In genomic region chr3:49008627-49009026, GRCh38 we compare ENCODE assay signal across 8 cellular contexts. TPM values are rescaled to one million over a fixed set of nuclear protein-coding genes. Genes with fewer than 3 reads are reported as not detected.
A peak's percentile ranks its signal among the peaks of the same experiment; 100 is the strongest.
DNase-seq lines count a peak whose midpoint lies in the region; ATAC-seq, FAIRE-seq and TF ChIP-seq lines count a peak whose summit lies in the region.
"Not testable (repeated sequence)": the region's sequence is repeated elsewhere in the genome, so short reads cannot be mapped to it uniquely, and the experiment has no call there.

No MANE protein-coding gene starts in this region.

- H3K4me3 Mint-ChIP-seq in CD8-positive, alpha-beta memory T cell: peak overlapping the region; percentile 89 to 100 (median 98)
- H3K4me3 Mint-ChIP-seq in activated CD4-positive, alpha-beta T cell treated with anti-CD3 and anti-CD28 coated beads, Interleukin-2, amount 10 ng/mL, durations not matched to agents 24 days and 14 days: peak overlapping the region; percentile 94

- H3K9me3 ChIP-seq in CD8-positive, alpha-beta memory T cell (ENCODE audit: low read length); Karpas-422 (ENCODE audit: low read length); GM12878 (replicated peaks; ENCODE audit: control insufficient read depth, insufficient read depth, low read length); esophagus (ENCODE audit: control insufficient read depth in 2 of 2, insufficient read depth in 1 of 2, low read depth in 1 of 2, low read length in 1 of 2); lower lobe of right lung; prostate gland; tibial artery: not testable (repeated sequence)

- H3K4me3 ChIP-seq in CD8-positive, alpha-beta memory T cell (ENCODE audit: low read length): peak overlapping the region; percentile 98
- H3K4me3 ChIP-seq in Karpas-422 (ENCODE audit: low read length) (peak overlapping the region; percentile 82), GM12878 (peak overlapping the region; percentile 83), lower lobe of right lung (peak overlapping the region; percentile 96), prostate gland (peak overlapping the region in 1 of 2 donors; percentile 67), tibial artery (peak overlapping the region in 1 of 2 donors; percentile 72)
- H3K4me3 ChIP-seq in esophagus (ENCODE audit: low read depth in 1 of 2, low read length in 2 of 2): not testable (repeated sequence)

- H3K36me3 Mint-ChIP-seq in CD8-positive, alpha-beta memory T cell: peaks cover 0 to 42% (median 0%) of the 10 kb centered on the region in 3 donors
- peaks cover 12% of the 10 kb centered on the region for H3K36me3 Mint-ChIP-seq in activated CD4-positive, alpha-beta T cell treated with anti-CD3 and anti-CD28 coated beads, Interleukin-2, amount 10 ng/mL, durations not matched to agents 24 days and 14 days (ENCODE audit: low read depth)

- peaks cover 22 to 42% (median 41%) of the 10 kb centered on the region in 3 donors for H3K4me1 Mint-ChIP-seq in CD8-positive, alpha-beta memory T cell
- peaks cover 23% of the 10 kb centered on the region for H3K4me1 Mint-ChIP-seq in activated CD4-positive, alpha-beta T cell treated with anti-CD3 and anti-CD28 coated beads, Interleukin-2, amount 10 ng/mL, durations not matched to agents 24 days and 14 days

- H3K9ac ChIP-seq in Karpas-422 (ENCODE audit: low read length): peak overlapping the region; percentile 69
- peak overlapping the region; percentile 61 for H3K9ac ChIP-seq in GM12878 (ENCODE audit: control insufficient read depth, insufficient read depth, low read length)

- SMC1A ChIA-PET in GM12878 (lab: Charles Lee; ENCODE audit: uncharacterized antibody, unreplicated experiment): interaction anchor here (2.6 to 4.9 kb wide), 2 partner anchors 10 to 19 kb away, joined by 21 to 57 read pairs; partner anchors contain the start of genes DALRD3 and P4HTM

- TSS peak; percentile 58 for BruUV-seq in GM12878 (replicated peaks; lab: Mats Ljungman, UMichigan)

- not testable (repeated sequence) for TF ChIP-seq EP300 in GM12878 (IDR thresholded peaks at IDR 0.05; ENCODE audit: borderline replicate concordance in 1 of 2, control insufficient read depth in 1 of 2, low read depth in 2 of 2, low read length in 2 of 2)

- intact Hi-C loops in activated CD4-positive, alpha-beta T cell treated with anti-CD3 and anti-CD28 coated beads, Interleukin-2, amount 10 ng/mL, durations not matched to agents 24 days and 14 days (cut with micrococcal nuclease); GM12878 (cut with micrococcal nuclease; ENCODE audit: unreplicated experiment); lower lobe of right lung (cut with DNase I); tibial artery (cut with DNase I; ENCODE audit: low total_unique reads): not testable (repeated sequence)
- intact Hi-C loops in prostate gland (cut with DNase I): loop anchor here (5.0 to 10.0 kb wide), 2 partner anchors 91 to 406 kb away; partner anchors contain the start of genes ARIH2, RHOA and TCTA

- FAIRE-seq in GM12878 (lab: Jason Lieb, UNC): not testable (repeated sequence)

- peaks cover 31% of the 10 kb centered on the region for H3K79me2 ChIP-seq in Karpas-422 (ENCODE audit: low read length)
- peaks cover 30% of the 10 kb centered on the region for H3K79me2 ChIP-seq in GM12878 (ENCODE audit: control insufficient read depth, insufficient read depth, low read length)

- H3K9me2 ChIP-seq in Karpas-422 (replicated peaks; ENCODE audit: insufficient read depth, low read length): not testable (repeated sequence)

- in situ Hi-C loops in GM12878 (cut with MboI): not testable (repeated sequence)

- not testable (repeated sequence) for TF ChIP-seq CTCF in GM12878 (IDR thresholded peaks at IDR 0.05 in 2 of 3, conservative IDR thresholded peaks at IDR 0.05 in 1 of 3; ENCODE audit: control insufficient read depth in 2 of 3, extremely low read depth in 1 of 3, insufficient read depth in 1 of 3, low read depth in 3 of 3, low read length in 3 of 3); lower lobe of right lung (IDR thresholded peaks at IDR 0.05); prostate gland (IDR thresholded peaks at IDR 0.05); tibial artery (IDR thresholded peaks at IDR 0.05)

- TF ChIP-seq POLR2A in GM12878 (IDR thresholded peaks at IDR 0.05; ENCODE audit: low read depth, low read length); prostate gland (IDR thresholded peaks at IDR 0.05): not testable (repeated sequence)

- not testable (repeated sequence) for H3K9me3 Mint-ChIP-seq in CD8-positive, alpha-beta memory T cell; activated CD4-positive, alpha-beta T cell treated with anti-CD3 and anti-CD28 coated beads, Interleukin-2, amount 10 ng/mL, durations not matched to agents 24 days and 14 days

- H3K27ac Mint-ChIP-seq in CD8-positive, alpha-beta memory T cell: peak overlapping the region; percentile 70 to 100 (median 97)
- peak overlapping the region; percentile 99 for H3K27ac Mint-ChIP-seq in activated CD4-positive, alpha-beta T cell treated with anti-CD3 and anti-CD28 coated beads, Interleukin-2, amount 10 ng/mL, durations not matched to agents 24 days and 14 days

- 91% methylated on average over 5 of the region's 5 CpGs for WGBS in GM12878 (ENCODE audit: insufficient coverage, insufficient replicate concordance, low lambda C conversion rate, missing lambda C conversion rate)
- WGBS in esophagus, 2 donors: 78 to 84% methylated on average over 5 of the region's 5 CpGs
- WGBS in prostate gland: 68% methylated on average over 5 of the region's 5 CpGs

- POLR2A ChIA-PET in CD8-positive, alpha-beta memory T cell (lab: Charles Lee): interaction anchor here (0.6 to 3.5 kb wide), 8 partner anchors 9 to 112 kb away, joined by 3 to 48 read pairs (median 5); partner anchors contain the start of genes DALRD3, IMPDH2, NDUFAF3 and P4HTM
- POLR2A ChIA-PET in GM12878 (lab: Charles Lee): interaction anchor here (0.6 to 4.0 kb wide), 7 partner anchors 9 to 461 kb away, joined by 3 to 67 read pairs (median 7); partner anchors contain the start of genes DALRD3, IMPDH2, IP6K2 and P4HTM

- CTCF ChIA-PET in CD8-positive, alpha-beta memory T cell (lab: Charles Lee): interaction anchor here (1.1 to 10.1 kb wide), 4 partner anchors 8 to 20 kb away, joined by 3 to 121 read pairs (median 56); partner anchors contain the start of genes DALRD3, NDUFAF3 and P4HTM
- CTCF ChIA-PET in GM12878 (lab: Yijun Ruan, JAX): interaction anchor here (0.5 to 5.5 kb wide), 4 partner anchors 11 to 58 kb away, joined by 4 to 123 read pairs (median 44); partner anchors contain the start of genes DALRD3, IMPDH2, NDUFAF3 and P4HTM

- H3K36me3 ChIP-seq in CD8-positive, alpha-beta memory T cell (ENCODE audit: insufficient read depth, low read length); Karpas-422 (ENCODE audit: insufficient read depth, low read length); prostate gland: not testable (repeated sequence)
- H3K36me3 ChIP-seq in GM12878 (ENCODE audit: control insufficient read depth in 2 of 2, insufficient read depth in 2 of 2, low read length in 1 of 2) (peaks cover 10 to 11% of the 10 kb centered on the region in 2 experiments), esophagus (ENCODE audit: control insufficient read depth in 2 of 2, insufficient read depth in 2 of 2, low read length in 1 of 2) (peaks cover 8 to 10% of the 10 kb centered on the region in 2 donors), lower lobe of right lung (peaks cover 27% of the 10 kb centered on the region), tibial artery (peaks cover 0 to 47% (median 18%) of the 10 kb centered on the region in 3 donors)

- not testable (repeated sequence) for H3K27me3 ChIP-seq in CD8-positive, alpha-beta memory T cell (ENCODE audit: insufficient read depth, low read length, poor library complexity, severe bottlenecking); Karpas-422 (ENCODE audit: low read length); GM12878 (replicated peaks in 1 of 2; ENCODE audit: control insufficient read depth in 2 of 2, insufficient read depth in 2 of 2, low read length in 1 of 2); esophagus (ENCODE audit: control insufficient read depth in 1 of 2, insufficient read depth in 2 of 2, low read length in 2 of 2); lower lobe of right lung (ENCODE audit: low read depth); prostate gland (replicated peaks; ENCODE audit: insufficient read depth); tibial artery

- peaks cover 14% of the 10 kb centered on the region for H3K4me1 ChIP-seq in CD8-positive, alpha-beta memory T cell (ENCODE audit: insufficient read depth, low read length)
- H3K4me1 ChIP-seq in Karpas-422 (ENCODE audit: low read length): peaks cover 25% of the 10 kb centered on the region
- peaks cover 16% of the 10 kb centered on the region for H3K4me1 ChIP-seq in GM12878 (ENCODE audit: control insufficient read depth, insufficient read depth, low read length)
- H3K4me1 ChIP-seq in esophagus (ENCODE audit: control insufficient read depth in 2 of 2, insufficient read depth in 2 of 2, low read length in 1 of 2): peaks cover 0 to 28% of the 10 kb centered on the region in 2 donors
- H3K4me1 ChIP-seq in lower lobe of right lung: peaks cover 19% of the 10 kb centered on the region
- peaks cover 13% of the 10 kb centered on the region for H3K4me1 ChIP-seq in prostate gland (replicated peaks)
- H3K4me1 ChIP-seq in tibial artery: peaks cover 0 to 32% (median 18%) of the 10 kb centered on the region in 4 donors

- peak overlapping the region; percentile 45 for H3K27ac ChIP-seq in CD8-positive, alpha-beta memory T cell (ENCODE audit: low read depth, low read length)
- not testable (repeated sequence) for H3K27ac ChIP-seq in Karpas-422 (ENCODE audit: low read length); GM12878 (ENCODE audit: control insufficient read depth, insufficient read depth)
- peak overlapping the region; percentile 97 to 99 for H3K27ac ChIP-seq in esophagus (ENCODE audit: low read depth in 2 of 2, low read length in 1 of 2)
- H3K27ac ChIP-seq in lower lobe of right lung: peak overlapping the region; percentile 94
- peak overlapping the region; percentile 93 to 97 for H3K27ac ChIP-seq in prostate gland
- peak overlapping the region; percentile 92 to 97 for H3K27ac ChIP-seq in tibial artery

- DNase-seq in CD8-positive, alpha-beta memory T cell; Karpas-422; activated CD4-positive, alpha-beta T cell treated with anti-CD3 and anti-CD28 coated beads, Interleukin-2, amount 10 ng/mL, durations not matched to agents 24 days and 14 days; GM12878 (ENCODE audit: low read depth, low spot score); lower lobe of right lung; prostate gland (ENCODE audit: low spot score); tibial artery: not testable (repeated sequence)

- not testable (repeated sequence) for TF ChIP-seq RAD21 in GM12878 (IDR thresholded peaks at IDR 0.05; ENCODE audit: insufficient read depth, low read depth, low read length)

- peak overlapping the region; percentile 93 for H3K4me2 ChIP-seq in Karpas-422 (ENCODE audit: low read depth, low read length, poor library complexity, severe bottlenecking)
- peak overlapping the region; percentile 91 for H3K4me2 ChIP-seq in GM12878 (ENCODE audit: control insufficient read depth, insufficient read depth)

- not testable (repeated sequence) for ATAC-seq in GM12878, lower lobe of right lung

- RAD21 ChIA-PET in GM12878 (lab: Charles Lee; ENCODE audit: unreplicated experiment): interaction anchor here (1.0 to 3.7 kb wide), 4 partner anchors 10 to 85 kb away, joined by 4 to 44 read pairs (median 30); partner anchors contain the start of genes DALRD3, NDUFAF3, P4HTM and QRICH1

- not testable (repeated sequence) for H3K27me3 Mint-ChIP-seq in CD8-positive, alpha-beta memory T cell; activated CD4-positive, alpha-beta T cell treated with anti-CD3 and anti-CD28 coated beads, Interleukin-2, amount 10 ng/mL, durations not matched to agents 24 days and 14 days

- peaks cover 12% of the 10 kb centered on the region; the same call in 1 of the 2 replicates for H4K20me1 ChIP-seq in Karpas-422 (ENCODE audit: insufficient read depth, low read depth, low read length)
- H4K20me1 ChIP-seq in GM12878 (ENCODE audit: control insufficient read depth, insufficient read depth): not testable (repeated sequence)

- not testable (repeated sequence) for H2AFZ ChIP-seq in Karpas-422 (ENCODE audit: low read length); GM12878 (ENCODE audit: control insufficient read depth, low read depth, low read length)

RNA-seq across cellular contexts. Expression of gene WDR6, which starts 1.4 kb away (rescaled TPM):
- 100 to 1,000 TPM; 158 to 167 TPM for total RNA-seq in CD8-positive, alpha-beta memory T cell
- 82.9 TPM for polyA plus RNA-seq in CD8-positive, alpha-beta memory T cell
- total RNA-seq in Karpas-422 (2014; rRNA removed; shearing (Covaris generic); ENCODE audit: low replicate concordance): 82.1 and 110 TPM in 2 replicates
- 141 and 153 TPM in 2 replicates for total RNA-seq in activated CD4-positive, alpha-beta T cell treated with anti-CD3 and anti-CD28 coated beads, Interleukin-2, amount 10 ng/mL, durations not matched to agents 24 days and 14 days
- 194 and 215 TPM in 2 replicates for total RNA-seq in GM12878 (2013; cell fraction: nucleolus; rRNA removed)
- total RNA-seq in GM12878 (2014; rRNA removed) (72.6 and 85.5 TPM in 2 replicates), GM12878 (2014; rRNA removed; fragmentation: Illumina TruSeq; extraction: Trizol) (57.8 and 59.9 TPM in 2 replicates), GM12878 (2021) (150 and 169 TPM in 2 replicates), lower lobe of right lung (157 TPM), prostate gland (100 to 1,000 TPM; 128 to 223 TPM)
- polyA plus RNA-seq in GM12878 (2011; ENCODE audit: low read depth): 121 TPM
- polyA plus RNA-seq in GM12878 (2011; rRNA removed) (53.5 and 119 TPM in 2 replicates), GM12878 (2014; fragmentation: Illumina TruSeq; extraction: Trizol) (60.4 and 105 TPM in 2 replicates), GM12878 (2014; fragmentation: Nextera tagmentation; extraction: Ambion mirVana) (10 to 100 TPM; 21.3 to 24.1 TPM), GM12878 (2014; rRNA removed) (126 and 141 TPM in 2 replicates), GM12878 (2016; fragmentation: Nextera tagmentation; extraction: Ambion mirVana) (100 to 1,000 TPM; 110 to 116 TPM), esophagus (10 to 100 TPM; 64.5 to 79.0 TPM)
- polyA plus RNA-seq in GM12878 (2011; cell fraction: cytosol; rRNA removed): 133 and 171 TPM in 2 replicates
- polyA plus RNA-seq in GM12878 (2011; cell fraction: nucleus; rRNA removed): 1,270 and 1,449 TPM in 2 replicates
- polyA plus RNA-seq in GM12878 (2012): 156 and 221 TPM in 2 replicates
- polyA minus RNA-seq in GM12878 (2011; rRNA and poly(A)+ RNA removed): 115 and 118 TPM in 2 replicates
- polyA minus RNA-seq in GM12878 (2011; cell fraction: cytosol; rRNA and poly(A)+ RNA removed): 32.7 and 37.9 TPM in 2 replicates
- 59.1 and 87.9 TPM in 2 replicates for polyA minus RNA-seq in GM12878 (2011; cell fraction: nucleus; rRNA and poly(A)+ RNA removed)

RNA-seq across cellular contexts. Expression of gene DALRD3, which starts 9.8 kb away (rescaled TPM):
- total RNA-seq in CD8-positive, alpha-beta memory T cell: 10 to 100 TPM; 27.9 to 31.7 TPM
- 24.4 TPM for polyA plus RNA-seq in CD8-positive, alpha-beta memory T cell
- total RNA-seq in Karpas-422 (2014; rRNA removed; shearing (Covaris generic); ENCODE audit: low replicate concordance): 44.8 and 53.4 TPM in 2 replicates
- total RNA-seq in activated CD4-positive, alpha-beta T cell treated with anti-CD3 and anti-CD28 coated beads, Interleukin-2, amount 10 ng/mL, durations not matched to agents 24 days and 14 days: 31.5 and 36.6 TPM in 2 replicates
- 13.2 and 15.2 TPM in 2 replicates for total RNA-seq in GM12878 (2013; cell fraction: nucleolus; rRNA removed)
- total RNA-seq in GM12878 (2014; rRNA removed) (28.2 and 30.4 TPM in 2 replicates), GM12878 (2014; rRNA removed; fragmentation: Illumina TruSeq; extraction: Trizol) (12.2 and 14.9 TPM in 2 replicates), GM12878 (2021) (20.5 and 23.7 TPM in 2 replicates), lower lobe of right lung (28.1 TPM), prostate gland (10 to 100 TPM; 50.2 to 60.3 TPM)
- polyA plus RNA-seq in GM12878 (2011; ENCODE audit: low read depth): 18.4 TPM
- polyA plus RNA-seq in GM12878 (2011; rRNA removed) (15.6 and 26.3 TPM in 2 replicates), GM12878 (2014; fragmentation: Illumina TruSeq; extraction: Trizol) (13.8 and 15.7 TPM in 2 replicates), GM12878 (2014; fragmentation: Nextera tagmentation; extraction: Ambion mirVana) (10 to 100 TPM; 10.1 to 21.9 TPM), GM12878 (2014; rRNA removed) (23.0 and 27.3 TPM in 2 replicates), GM12878 (2016; fragmentation: Nextera tagmentation; extraction: Ambion mirVana) (10 to 100 TPM; 21.2 to 26.0 TPM), esophagus (10 to 100 TPM; 22.2 to 26.9 TPM)
- polyA plus RNA-seq in GM12878 (2011; cell fraction: cytosol; rRNA removed): 43.0 and 43.1 TPM in 2 replicates
- 77.6 and 87.5 TPM in 2 replicates for polyA plus RNA-seq in GM12878 (2011; cell fraction: nucleus; rRNA removed)
- polyA plus RNA-seq in GM12878 (2012): 18.4 and 24.7 TPM in 2 replicates
- polyA minus RNA-seq in GM12878 (2011; rRNA and poly(A)+ RNA removed): 31.2 and 44.4 TPM in 2 replicates
- 11.9 and 12.6 TPM in 2 replicates for polyA minus RNA-seq in GM12878 (2011; cell fraction: cytosol; rRNA and poly(A)+ RNA removed)
- 21.5 and 34.7 TPM in 2 replicates for polyA minus RNA-seq in GM12878 (2011; cell fraction: nucleus; rRNA and poly(A)+ RNA removed)

RNA-seq across cellular contexts. Expression of gene NDUFAF3, which starts 13.3 kb away (rescaled TPM):
- 10 to 100 TPM; 86.3 to 88.8 TPM for total RNA-seq in CD8-positive, alpha-beta memory T cell
- 217 TPM for polyA plus RNA-seq in CD8-positive, alpha-beta memory T cell
- total RNA-seq in Karpas-422 (2014; rRNA removed; shearing (Covaris generic); ENCODE audit: low replicate concordance): 228 and 279 TPM in 2 replicates
- total RNA-seq in activated CD4-positive, alpha-beta T cell treated with anti-CD3 and anti-CD28 coated beads, Interleukin-2, amount 10 ng/mL, durations not matched to agents 24 days and 14 days: 123 and 126 TPM in 2 replicates
- 33.2 and 42.5 TPM in 2 replicates for total RNA-seq in GM12878 (2013; cell fraction: nucleolus; rRNA removed)
- total RNA-seq in GM12878 (2014; rRNA removed) (133 and 136 TPM in 2 replicates), GM12878 (2014; rRNA removed; fragmentation: Illumina TruSeq; extraction: Trizol) (34.1 and 37.1 TPM in 2 replicates), GM12878 (2021) (83.5 and 87.4 TPM in 2 replicates), lower lobe of right lung (85.6 TPM), prostate gland (100 to 1,000 TPM; 168 to 183 TPM)
- 16.8 TPM for polyA plus RNA-seq in GM12878 (2011; ENCODE audit: low read depth)
- polyA plus RNA-seq in GM12878 (2011; rRNA removed) (15.4 and 25.4 TPM in 2 replicates), GM12878 (2014; fragmentation: Illumina TruSeq; extraction: Trizol) (13.3 and 40.4 TPM in 2 replicates), GM12878 (2014; fragmentation: Nextera tagmentation; extraction: Ambion mirVana) (10 to 100 TPM; 31.3 to 40.2 TPM), GM12878 (2014; rRNA removed) (103 and 121 TPM in 2 replicates), GM12878 (2016; fragmentation: Nextera tagmentation; extraction: Ambion mirVana) (100 to 1,000 TPM; 217 to 228 TPM), esophagus (10 to 100 TPM; 65.1 to 65.7 TPM)
- 35.8 and 53.0 TPM in 2 replicates for polyA plus RNA-seq in GM12878 (2011; cell fraction: cytosol; rRNA removed)
- 32.3 and 42.2 TPM in 2 replicates for polyA plus RNA-seq in GM12878 (2011; cell fraction: nucleus; rRNA removed)
- 65.0 and 79.2 TPM in 2 replicates for polyA plus RNA-seq in GM12878 (2012)
- 16.4 and 40.1 TPM in 2 replicates for polyA minus RNA-seq in GM12878 (2011; rRNA and poly(A)+ RNA removed)
- 19.6 and 26.5 TPM in 2 replicates for polyA minus RNA-seq in GM12878 (2011; cell fraction: cytosol; rRNA and poly(A)+ RNA removed)
- polyA minus RNA-seq in GM12878 (2011; cell fraction: nucleus; rRNA and poly(A)+ RNA removed): 33.2 and 63.3 TPM in 2 replicates

RNA-seq across cellular contexts. Expression of gene P4HTM, which starts 18.6 kb away (rescaled TPM):
- total RNA-seq in CD8-positive, alpha-beta memory T cell: 10 to 100 TPM; 28.6 to 33.0 TPM
- 35.0 TPM for polyA plus RNA-seq in CD8-positive, alpha-beta memory T cell
- total RNA-seq in Karpas-422 (2014; rRNA removed; shearing (Covaris generic); ENCODE audit: low replicate concordance): 36.1 and 86.7 TPM in 2 replicates
- 33.9 and 38.3 TPM in 2 replicates for total RNA-seq in activated CD4-positive, alpha-beta T cell treated with anti-CD3 and anti-CD28 coated beads, Interleukin-2, amount 10 ng/mL, durations not matched to agents 24 days and 14 days
- 81.4 and 96.2 TPM in 2 replicates for total RNA-seq in GM12878 (2013; cell fraction: nucleolus; rRNA removed)
- 27.1 and 31.1 TPM in 2 replicates for total RNA-seq in GM12878 (2014; rRNA removed)
- total RNA-seq in GM12878 (2014; rRNA removed; fragmentation: Illumina TruSeq; extraction: Trizol): 13.6 and 13.7 TPM in 2 replicates
- 24.4 and 28.6 TPM in 2 replicates for total RNA-seq in GM12878 (2021)
- polyA plus RNA-seq in GM12878 (2011; ENCODE audit: low read depth): 8.2 TPM
- polyA plus RNA-seq in GM12878 (2011; rRNA removed): 15.8 and 23.6 TPM in 2 replicates
- 23.6 and 35.3 TPM in 2 replicates for polyA plus RNA-seq in GM12878 (2011; cell fraction: cytosol; rRNA removed)
- polyA plus RNA-seq in GM12878 (2011; cell fraction: nucleus; rRNA removed): 153 and 183 TPM in 2 replicates
- polyA plus RNA-seq in GM12878 (2012): 16.8 and 20.6 TPM in 2 replicates
- polyA plus RNA-seq in GM12878 (2014; fragmentation: Illumina TruSeq; extraction: Trizol): 5.3 and 9.7 TPM in 2 replicates
- polyA plus RNA-seq in GM12878 (2014; fragmentation: Nextera tagmentation; extraction: Ambion mirVana): 1 to 10 TPM in 1 of 2 experiments, under 1 TPM in 1; 0.76 to 6.5 TPM
- 28.7 and 28.8 TPM in 2 replicates for polyA plus RNA-seq in GM12878 (2014; rRNA removed)
- 10 to 100 TPM; 22.7 to 23.1 TPM for polyA plus RNA-seq in GM12878 (2016; fragmentation: Nextera tagmentation; extraction: Ambion mirVana)
- 33.9 and 57.0 TPM in 2 replicates for polyA minus RNA-seq in GM12878 (2011; rRNA and poly(A)+ RNA removed)
- 22.1 and 39.0 TPM in 2 replicates for polyA minus RNA-seq in GM12878 (2011; cell fraction: cytosol; rRNA and poly(A)+ RNA removed)
- polyA minus RNA-seq in GM12878 (2011; cell fraction: nucleus; rRNA and poly(A)+ RNA removed): 65.0 and 89.6 TPM in 2 replicates
- 10 to 100 TPM; 10.7 to 14.5 TPM for polyA plus RNA-seq in esophagus
- 44.0 TPM for total RNA-seq in lower lobe of right lung
- total RNA-seq in prostate gland: 100 to 1,000 TPM in 1 of 2 donors, 10 to 100 TPM in 1; 56.0 to 101 TPM

RNA-seq across cellular contexts. Expression of gene IMPDH2, which starts 20.6 kb away (rescaled TPM):
- 100 to 1,000 TPM; 448 to 457 TPM for total RNA-seq in CD8-positive, alpha-beta memory T cell
- 76.1 TPM for polyA plus RNA-seq in CD8-positive, alpha-beta memory T cell
- 522 and 655 TPM in 2 replicates for total RNA-seq in Karpas-422 (2014; rRNA removed; shearing (Covaris generic); ENCODE audit: low replicate concordance)
- 490 and 496 TPM in 2 replicates for total RNA-seq in activated CD4-positive, alpha-beta T cell treated with anti-CD3 and anti-CD28 coated beads, Interleukin-2, amount 10 ng/mL, durations not matched to agents 24 days and 14 days
- 55.4 and 63.7 TPM in 2 replicates for total RNA-seq in GM12878 (2013; cell fraction: nucleolus; rRNA removed)
- 372 and 393 TPM in 2 replicates for total RNA-seq in GM12878 (2014; rRNA removed)
- 334 and 349 TPM in 2 replicates for total RNA-seq in GM12878 (2014; rRNA removed; fragmentation: Illumina TruSeq; extraction: Trizol)
- 308 and 317 TPM in 2 replicates for total RNA-seq in GM12878 (2021)
- 134 TPM for polyA plus RNA-seq in GM12878 (2011; ENCODE audit: low read depth)
- polyA plus RNA-seq in GM12878 (2011; rRNA removed): 152 and 190 TPM in 2 replicates
- polyA plus RNA-seq in GM12878 (2011; cell fraction: cytosol; rRNA removed): 208 and 253 TPM in 2 replicates
- 262 and 292 TPM in 2 replicates for polyA plus RNA-seq in GM12878 (2011; cell fraction: nucleus; rRNA removed)
- 207 and 239 TPM in 2 replicates for polyA plus RNA-seq in GM12878 (2012)
- polyA plus RNA-seq in GM12878 (2014; fragmentation: Illumina TruSeq; extraction: Trizol): 293 and 341 TPM in 2 replicates
- 100 to 1,000 TPM; 386 to 424 TPM for polyA plus RNA-seq in GM12878 (2014; fragmentation: Nextera tagmentation; extraction: Ambion mirVana)
- polyA plus RNA-seq in GM12878 (2014; rRNA removed): 354 and 382 TPM in 2 replicates
- 100 to 1,000 TPM; 229 to 255 TPM for polyA plus RNA-seq in GM12878 (2016; fragmentation: Nextera tagmentation; extraction: Ambion mirVana)
- 372 and 405 TPM in 2 replicates for polyA minus RNA-seq in GM12878 (2011; rRNA and poly(A)+ RNA removed)
- 143 and 161 TPM in 2 replicates for polyA minus RNA-seq in GM12878 (2011; cell fraction: cytosol; rRNA and poly(A)+ RNA removed)
- polyA minus RNA-seq in GM12878 (2011; cell fraction: nucleus; rRNA and poly(A)+ RNA removed): 90.9 and 128 TPM in 2 replicates
- 100 to 1,000 TPM; 121 to 176 TPM for polyA plus RNA-seq in esophagus
- 112 TPM for total RNA-seq in lower lobe of right lung
- total RNA-seq in prostate gland: 100 to 1,000 TPM; 110 to 186 TPM
